19 cellular contexts compared by ENCODE assay signal in the genomic region with DNA sequence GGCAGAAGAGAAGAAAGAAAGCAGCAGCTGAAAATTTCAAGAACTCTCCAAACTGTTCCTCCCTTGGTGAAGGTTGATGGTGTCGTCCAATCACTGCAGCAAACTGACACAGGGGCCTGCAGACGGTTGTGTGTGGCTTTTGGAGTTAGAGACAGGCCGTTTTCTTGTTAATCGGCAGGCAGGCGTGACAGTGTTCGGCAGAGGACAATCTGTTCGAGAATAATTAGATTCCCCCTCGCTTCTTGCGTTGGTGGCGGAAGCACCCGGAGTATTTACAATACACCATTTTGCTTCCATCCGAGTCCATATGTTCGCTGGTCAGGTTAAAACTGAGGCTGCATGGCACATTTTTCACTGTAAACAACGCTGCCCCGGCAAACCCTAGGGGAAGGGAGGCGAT.
"Had no signal": no experiment of that assay in that cellular context is flagged by ENCODE, and none has a peak within 500 bp of the region (broad histone marks: within the 10 kb centered on the region; RNA-seq: fewer than 3 reads in every experiment).

No MANE protein-coding gene starts in this region.

- H3K27me3 Mint-ChIP-seq: IgD-negative memory B cell, T-cell had no signal

- H3K4me3 Mint-ChIP-seq: IgD-negative memory B cell, T-cell had no signal

- H3K36me3 ChIP-seq: SJSA1 had no signal

- H3K4me3 ChIP-seq: K562, SJSA1 had no signal

- H3K27ac Mint-ChIP-seq: T-cell had no signal

- H3K9me3 ChIP-seq: SJSA1, SK-N-SH had no signal

- H3K27ac ChIP-seq: KMS-11, SJSA1 had no signal

- H3K27me3 ChIP-seq: SJSA1 had no signal

- DNase-seq: Kasumi-1, MM.1S, NCI-H1092 treated with DMSO at 0.1 percent for 48 hours, NCI-H1436, NCI-H187, NCI-H2081, NCI-H2107, NCI-H510A treated with DMSO at 0.1 percent for 48 hours, NCI-H526, Right ventricle myocardium superior, RPMI8226, SIG-M5, SK-N-SH, SW 1271, T-cell had no signal

- H3K9me3 Mint-ChIP-seq: T-cell had no signal

- H3K4me1 Mint-ChIP-seq: IgD-negative memory B cell, T-cell had no signal
